24 cellular contexts compared by ENCODE assay signal in the genomic region with DNA sequence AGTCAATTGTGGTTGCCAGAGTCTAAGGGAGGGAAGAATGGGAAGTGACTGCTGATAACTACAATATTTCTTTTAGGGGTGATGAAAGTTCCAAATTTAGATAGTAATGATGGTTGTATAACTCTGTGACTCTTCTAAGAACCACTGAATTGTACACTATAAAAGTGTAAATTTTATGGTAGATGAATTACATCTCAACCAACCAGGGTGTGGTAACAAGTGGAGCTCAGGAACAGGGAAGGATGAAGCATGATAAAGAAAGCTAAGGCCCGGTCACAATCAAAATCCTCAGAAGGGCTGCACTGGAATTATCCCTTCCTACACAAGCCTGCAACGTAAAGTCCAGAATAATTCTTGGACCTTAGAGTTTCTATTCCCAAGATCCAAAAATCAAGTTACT.
"Had no signal": no experiment of that assay in that cellular context is flagged by ENCODE, and none has a peak within 500 bp of the region (broad histone marks: within the 10 kb centered on the region; RNA-seq: fewer than 3 reads in every experiment).

No MANE protein-coding gene starts in this region.

- H3K4me1 Mint-ChIP-seq: immature natural killer cell; mesothelial cell of epicardium; naive thymus-derived CD8-positive, alpha-beta T cell; nephron; neural crest cell; stimulated activated naive B cell treated with anti-CD40 and anti-IgM and Interleukin-4, amounts not matched to agents 10 μg/mL and 1 μg/mL and 100 μg/mL, for 72 hours had no signal

- H3K36me3 ChIP-seq: heart left ventricle, left ventricle myocardium inferior, right atrium auricular region, right lobe of liver, stomach, thyroid gland, upper lobe of right lung had no signal

- H3K27ac Mint-ChIP-seq: immature natural killer cell; mesothelial cell of epicardium; naive thymus-derived CD8-positive, alpha-beta T cell; nephron; stimulated activated naive B cell treated with anti-CD40 and anti-IgM and Interleukin-4, amounts not matched to agents 10 μg/mL and 1 μg/mL and 100 μg/mL, for 72 hours had no signal

- DNase-seq: heart left ventricle; immature natural killer cell; kidney; left ventricle myocardium inferior; mesendoderm; naive thymus-derived CD8-positive, alpha-beta T cell; right lobe of liver; stimulated activated CD4-positive, alpha-beta T cell treated with anti-CD3 and anti-CD28 coated beads, Interleukin-12 subunit alpha, Interleukin-12 subunit beta, amount 100 ng/mL, for 4 hours; stimulated activated CD4-positive, alpha-beta T cell treated with anti-CD3 and anti-CD28 coated beads, Interleukin-15, amount 100 ng/mL, for 24 hours; stimulated activated CD4-positive, alpha-beta T cell treated with anti-CD3 and anti-CD28 coated beads, Interleukin-2, amount 100 ng/mL, for 24 hours; stimulated activated CD4-positive, alpha-beta T cell treated with anti-CD3 and anti-CD28 coated beads, Interleukin-4, amount 100 ng/mL, for 1 hour; stimulated activated naive B cell treated with anti-CD40 and anti-IgM and Interleukin-4, amounts not matched to agents 10 μg/mL and 1 μg/mL and 100 μg/mL, for 72 hours; stimulated activated naive CD8-positive, alpha-beta T cell treated with anti-CD3 and anti-CD28 coated beads, Interleukin-15, Interleukin-2, amounts not matched to agents 100 U/mL and 50 U/mL, for 24 hours; testis; thyroid gland; trophoblast cell; upper lobe of right lung had no signal

- H3K27me3 ChIP-seq: heart left ventricle, right atrium auricular region, right lobe of liver, stomach, testis, thyroid gland, upper lobe of right lung had no signal

- ATAC-seq: naive thymus-derived CD8-positive, alpha-beta T cell; right lobe of liver; stimulated activated naive B cell treated with anti-CD40 and anti-IgM and Interleukin-4, amounts not matched to agents 10 μg/mL and 1 μg/mL and 100 μg/mL, for 72 hours; stimulated activated naive CD8-positive, alpha-beta T cell treated with anti-CD3 and anti-CD28 coated beads, Interleukin-15, Interleukin-2, amounts not matched to agents 100 U/mL and 50 U/mL, for 24 hours; upper lobe of right lung had no signal

- H3K9me3 ChIP-seq: right atrium auricular region, right lobe of liver, stomach, testis, thyroid gland, upper lobe of right lung had no signal

- H3K9ac ChIP-seq: parathyroid adenoma had no signal

- H3K4me3 Mint-ChIP-seq: immature natural killer cell; mesothelial cell of epicardium; naive thymus-derived CD8-positive, alpha-beta T cell; nephron; neural crest cell; stimulated activated naive B cell treated with anti-CD40 and anti-IgM and Interleukin-4, amounts not matched to agents 10 μg/mL and 1 μg/mL and 100 μg/mL, for 72 hours had no signal

- H3K27ac ChIP-seq: heart left ventricle, left ventricle myocardium inferior, parathyroid adenoma, right atrium auricular region, right lobe of liver, stomach, testis, thyroid gland, upper lobe of right lung had no signal

- H3K36me3 Mint-ChIP-seq: immature natural killer cell; mesothelial cell of epicardium; naive thymus-derived CD8-positive, alpha-beta T cell; stimulated activated naive B cell treated with anti-CD40 and anti-IgM and Interleukin-4, amounts not matched to agents 10 μg/mL and 1 μg/mL and 100 μg/mL, for 72 hours had no signal

- H3K4me3 ChIP-seq: heart left ventricle, left ventricle myocardium inferior, lung, right atrium auricular region, right lobe of liver, stomach, testis, thyroid gland, upper lobe of right lung had no signal

- H3K4me1 ChIP-seq: left ventricle myocardium inferior, right atrium auricular region, right lobe of liver, testis, thyroid gland, upper lobe of right lung had no signal

- H3K27me3 Mint-ChIP-seq: stimulated activated naive B cell treated with anti-CD40 and anti-IgM and Interleukin-4, amounts not matched to agents 10 μg/mL and 1 μg/mL and 100 μg/mL, for 72 hours had no signal
